ENCODE assay signal across 26 cellular contexts in genomic region chr20:56205350-56205749, GRCh38. TPM values are rescaled to one million over a fixed set of nuclear protein-coding genes. Genes with fewer than 3 reads are reported as not detected.
A peak's percentile ranks its signal among the peaks of the same experiment; 100 is the strongest.
DNase-seq lines count a peak whose midpoint lies in the region; ATAC-seq, FAIRE-seq and TF ChIP-seq lines count a peak whose summit lies in the region.
"Had no signal": no experiment of that assay in that cellular context is flagged by ENCODE, and none has a peak within 500 bp of the region (broad histone marks: within the 10 kb centered on the region; RNA-seq: fewer than 3 reads in every experiment).

No MANE protein-coding gene starts in this region.

- no peaks in the 10 kb centered on the region for H3K36me3 Mint-ChIP-seq in MCF 10A (ENCODE audit: insufficient read depth, unreplicated experiment)
- H3K36me3 Mint-ChIP-seq: CD14-positive monocyte; CD8-positive, alpha-beta memory T cell had no signal

- H3K9me2 ChIP-seq in SK-N-SH: no peaks in the 10 kb centered on the region

- no peak for DNase-seq in MCF 10A (ENCODE audit: unreplicated experiment)
- DNase-seq in bronchial epithelial cell (ENCODE audit: low read depth): peak; percentile 33
- DNase-seq in lower leg skin (ENCODE audit: low spot score in 2 of 2): peak; percentile 20 to 22
- DNase-seq in SK-N-SH: no peak
- DNase-seq in uterus: no peak
- no peak for DNase-seq in pancreas
- DNase-seq in mesenteric fat pad (ENCODE audit: low spot score): no peak
- DNase-seq: 8988T; AML-193; BE2C; CD4-positive, alpha-beta T cell; CD8-positive, alpha-beta memory T cell; DMS 273 treated with DMSO at 0.1 percent for 48 hours; DMS79; EL; GDM1; GM23248; H7; HCEC 1CT had no signal

- H3K27me3 ChIP-seq in bronchial epithelial cell (ENCODE audit: control insufficient read depth, insufficient read depth, low read length): no peaks in the 10 kb centered on the region
- H3K27me3 ChIP-seq in SK-N-SH (ENCODE audit: insufficient read depth): no peaks in the 10 kb centered on the region
- no peaks in the 10 kb centered on the region for H3K27me3 ChIP-seq in uterus
- H3K27me3 ChIP-seq in pancreas: no peaks in the 10 kb centered on the region
- H3K27me3 ChIP-seq: BE2C; BLaER1 treated with 17β-estradiol and CSF1 and Interleukin-3, amounts not matched to agents 10 nM and 100 nM had no signal

- no peak for TF ChIP-seq POLR2A in lower leg skin (IDR thresholded peaks at IDR 0.05)
- no peak for TF ChIP-seq POLR2A in uterus (IDR thresholded peaks at IDR 0.05)

- 41 to 48% methylated on average over 3 of the region's 3 CpGs for whole genome bisulfite sequencing in lower leg skin, 2 donors
- 38% methylated on average over 3 of the region's 3 CpGs for WGBS in SK-N-SH (ENCODE audit: low lambda C conversion rate)
- WGBS in pancreas, 2 donors: 71 to 80% methylated on average over 3 of the region's 3 CpGs

- no peak overlapping the region for H3K4me2 ChIP-seq in SK-N-SH
- H3K4me2 ChIP-seq: BLaER1 treated with 17β-estradiol and CSF1 and Interleukin-3, amounts not matched to agents 10 nM and 100 nM had no signal

- no peak for TF ChIP-seq RAD21 in SK-N-SH (IDR thresholded peaks at IDR 0.05; ENCODE audit: low read length)

- no peak for FAIRE-seq in bronchial epithelial cell (lab: Jason Lieb, UNC)
- no peak for FAIRE-seq in pancreas (lab: Jason Lieb, UNC)
- FAIRE-seq: D721Med, GM12878, GM19239, H1 had no signal

- H3K79me2 ChIP-seq in SK-N-SH (ENCODE audit: insufficient read depth): no peaks in the 10 kb centered on the region

- no peaks in the 10 kb centered on the region for H3F3A ChIP-seq in SK-N-SH (replicated peaks; ENCODE audit: insufficient read depth)

- H3K27ac ChIP-seq in SK-N-SH (ENCODE audit: low read depth in 2 of 2, low read length in 1 of 2) (no peak overlapping the region), uterus (no peak overlapping the region), pancreas (no peak overlapping the region)
- H3K27ac ChIP-seq: BLaER1 treated with 17β-estradiol and CSF1 and Interleukin-3, amounts not matched to agents 10 nM and 100 nM; GM23248 had no signal

- no peaks in the 10 kb centered on the region for H3K4me1 Mint-ChIP-seq in MCF 10A (ENCODE audit: insufficient read depth, unreplicated experiment)
- H3K4me1 Mint-ChIP-seq: CD14-positive monocyte; CD8-positive, alpha-beta memory T cell had no signal

- H3K9me3 Mint-ChIP-seq in MCF 10A (ENCODE audit: unreplicated experiment): peaks cover 7% of the 10 kb centered on the region

- H3K4me1 ChIP-seq in SK-N-SH (ENCODE audit: control insufficient read depth in 1 of 2, insufficient read depth in 2 of 2, low read depth in 1 of 2, low read length in 1 of 2) (no peaks in the 10 kb centered on the region), uterus (no peaks in the 10 kb centered on the region), pancreas (no peaks in the 10 kb centered on the region)
- H3K4me1 ChIP-seq: BE2C had no signal

- no peak for ATAC-seq in pancreas
- ATAC-seq: GM12878 had no signal

- H3K9ac ChIP-seq in SK-N-SH: no peak overlapping the region
- H3K9ac ChIP-seq: BLaER1 treated with 17β-estradiol and CSF1 and Interleukin-3, amounts not matched to agents 10 nM and 100 nM; GM23248 had no signal

- no peak for TF ChIP-seq CTCF in MCF 10A (IDR thresholded peaks at IDR 0.05; ENCODE audit: unreplicated experiment)
- TF ChIP-seq CTCF in bronchial epithelial cell (IDR thresholded peaks at IDR 0.05; ENCODE audit: insufficient read depth, low read length, severe bottlenecking): no peak
- no peak for TF ChIP-seq CTCF in lower leg skin (IDR thresholded peaks at IDR 0.05)
- no peak for TF ChIP-seq CTCF in SK-N-SH (IDR thresholded peaks at IDR 0.05)
- TF ChIP-seq CTCF in uterus (IDR thresholded peaks at IDR 0.05): no peak
- no peak for TF ChIP-seq CTCF in pancreas (IDR thresholded peaks at IDR 0.05)

- BruUV-seq in MCF 10A (replicated peaks; lab: Mats Ljungman, UMichigan): no TSS peak

- intact Hi-C loops in MCF 10A (cut with micrococcal nuclease): no loop called here
- intact Hi-C loops in lower leg skin (cut with DNase I; ENCODE audit: low total_unique reads): no loop called here
- intact Hi-C loops in uterus (cut with DNase I; ENCODE audit: low total_unique reads): no loop called here
- intact Hi-C loops in pancreas (cut with DNase I): no loop called here

- H3K9me3 ChIP-seq in SK-N-SH (no peaks in the 10 kb centered on the region; the same call in 1 of the 2 replicates), uterus (peaks cover 0 to 5% of the 10 kb centered on the region in 2 donors), pancreas (no peaks in the 10 kb centered on the region)

- no peak for TF ChIP-seq EP300 in SK-N-SH (IDR thresholded peaks at IDR 0.05; ENCODE audit: borderline replicate concordance in 1 of 2, low read depth in 1 of 2, low read length in 1 of 2)

- H4K20me1 ChIP-seq in SK-N-SH (ENCODE audit: insufficient read depth): no peaks in the 10 kb centered on the region
- H4K20me1 ChIP-seq: BLaER1 treated with 17β-estradiol and CSF1 and Interleukin-3, amounts not matched to agents 10 nM and 100 nM had no signal

- CTCF ChIA-PET in MCF 10A (lab: Yijun Ruan, JAX): interaction anchor here (0.6 to 7.7 kb wide), 5 partner anchors 12 to 260 kb away, joined by 4 to 89 read pairs (median 50); partner anchors contain the start of gene MC3R
- CTCF ChIA-PET in SK-N-SH (lab: Yijun Ruan, JAX): interaction anchor here (0.7 to 1.9 kb wide), 3 partner anchors 9 to 138 kb away, joined by 3 to 4 read pairs (median 4); no protein-coding TSS in a partner anchor

- peak overlapping the region; percentile 27 for H3K27ac Mint-ChIP-seq in MCF 10A (ENCODE audit: low read depth, unreplicated experiment)
- H3K27ac Mint-ChIP-seq: CD14-positive monocyte; CD4-positive, alpha-beta T cell; CD8-positive, alpha-beta memory T cell had no signal

- H3K27me3 Mint-ChIP-seq in MCF 10A (ENCODE audit: insufficient read depth, unreplicated experiment): no peaks in the 10 kb centered on the region

- H3K4me3 ChIP-seq in bronchial epithelial cell (ENCODE audit: low read depth, low read length): no peak overlapping the region
- no peak overlapping the region for H3K4me3 ChIP-seq in lower leg skin (ENCODE audit: low read depth, poor library complexity, severe bottlenecking)
- H3K4me3 ChIP-seq in SK-N-SH (ENCODE audit: low read depth in 2 of 2, low read length in 1 of 2): no peak overlapping the region
- no peak overlapping the region for H3K4me3 ChIP-seq in uterus
- no peak overlapping the region for H3K4me3 ChIP-seq in pancreas
- H3K4me3 ChIP-seq: BLaER1 treated with 17β-estradiol and CSF1 and Interleukin-3, amounts not matched to agents 10 nM and 100 nM; GM12878; GM23248 had no signal

- no peak overlapping the region for H2AFZ ChIP-seq in SK-N-SH (ENCODE audit: low read depth)
- H2AFZ ChIP-seq: GM23248 had no signal

- POLR2A ChIA-PET in MCF 10A (lab: Yijun Ruan, JAX) (interaction anchor here (0.6 kb wide), 1 partner anchor 144 kb away, joined by 3 read pairs; no protein-coding TSS in a partner anchor), SK-N-SH (lab: Yijun Ruan, JAX) (no interaction called here)

- H3K36me3 ChIP-seq in bronchial epithelial cell (ENCODE audit: control insufficient read depth, insufficient read depth, low read length) (no peaks in the 10 kb centered on the region), SK-N-SH (replicated peaks in 1 of 2; ENCODE audit: control insufficient read depth in 1 of 2, insufficient read depth in 2 of 2, low read length in 1 of 2) (no peaks in the 10 kb centered on the region), uterus (no peaks in the 10 kb centered on the region), pancreas (no peaks in the 10 kb centered on the region)
- H3K36me3 ChIP-seq: BE2C; BLaER1 treated with 17β-estradiol and CSF1 and Interleukin-3, amounts not matched to agents 10 nM and 100 nM had no signal

- no peak overlapping the region for H3K4me3 Mint-ChIP-seq in MCF 10A (ENCODE audit: unreplicated experiment)
- H3K4me3 Mint-ChIP-seq: CD14-positive monocyte; CD4-positive, alpha-beta T cell; CD8-positive, alpha-beta memory T cell had no signal

TF ChIP-seq in SK-N-SH, 30 proteins besides CTCF, POLR2A, EP300 and RAD21 (continues in another document):
- no peak for TF ChIP-seq EZH2phosphoT487 (IDR thresholded peaks at IDR 0.05; ENCODE audit: borderline replicate concordance, low read depth)
- TF ChIP-seq POLR2AphosphoS5 (IDR thresholded peaks at IDR 0.05; ENCODE audit: low read depth, low read length): no peak
- TF ChIP-seq, protein P1, sequence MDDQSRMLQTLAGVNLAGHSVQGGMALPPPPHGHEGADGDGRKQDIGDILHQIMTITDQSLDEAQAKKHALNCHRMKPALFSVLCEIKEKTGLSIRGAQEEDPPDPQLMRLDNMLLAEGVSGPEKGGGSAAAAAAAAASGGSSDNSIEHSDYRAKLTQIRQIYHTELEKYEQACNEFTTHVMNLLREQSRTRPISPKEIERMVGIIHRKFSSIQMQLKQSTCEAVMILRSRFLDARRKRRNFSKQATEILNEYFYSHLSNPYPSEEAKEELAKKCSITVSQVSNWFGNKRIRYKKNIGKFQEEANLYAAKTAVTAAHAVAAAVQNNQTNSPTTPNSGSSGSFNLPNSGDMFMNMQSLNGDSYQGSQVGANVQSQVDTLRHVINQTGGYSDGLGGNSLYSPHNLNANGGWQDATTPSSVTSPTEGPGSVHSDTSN (IDR thresholded peaks at IDR 0.05): no peak
- TF ChIP-seq SIN3A (IDR thresholded peaks at IDR 0.05; ENCODE audit: borderline replicate concordance, low read depth, low read length): no peak
- TF ChIP-seq GABPA (IDR thresholded peaks at IDR 0.05; ENCODE audit: low read depth): no peak
- no peak for TF ChIP-seq JUND (IDR thresholded peaks at IDR 0.05)
- no peak for TF ChIP-seq NRF1 (IDR thresholded peaks at IDR 0.05; ENCODE audit: low read depth, low read length)
- no peak for TF ChIP-seq ELF1 (IDR thresholded peaks at IDR 0.05)
- TF ChIP-seq MAX (IDR thresholded peaks at IDR 0.05; ENCODE audit: low read depth): no peak
- no peak for TF ChIP-seq TAF1 (IDR thresholded peaks at IDR 0.05; ENCODE audit: borderline replicate concordance, low read depth, low read length)
- no peak for TF ChIP-seq SMC3 (IDR thresholded peaks at IDR 0.05; ENCODE audit: low read depth, low read length)
- no peak for TF ChIP-seq TCF12 (IDR thresholded peaks at IDR 0.05)
- TF ChIP-seq RCOR1 (IDR thresholded peaks at IDR 0.05; ENCODE audit: low read length): no peak

RNA-seq across cellular contexts. Expression of gene MC3R, which starts 43.2 kb away (rescaled TPM):
- total RNA-seq in MCF 10A (2022): not detected in 2 replicates
- not detected in 2 replicates for total RNA-seq in bronchial epithelial cell
- total RNA-seq in lower leg skin: not detected
- not detected in 2 replicates for polyA plus RNA-seq in SK-N-SH (2012; rRNA removed)
- not detected in 2 replicates for polyA plus RNA-seq in SK-N-SH (2012; cell fraction: cytosol; rRNA removed)
- not detected in 2 replicates for polyA plus RNA-seq in SK-N-SH (2012; cell fraction: nucleus; rRNA removed)
- total RNA-seq in uterus: not detected
- total RNA-seq in pancreas: not detected
- not detected for polyA plus RNA-seq in pancreas
- not detected for total RNA-seq in mesenteric fat pad
- total RNA-seq: CD4-positive, alpha-beta T cell; CD8-positive, alpha-beta memory T cell; GM12878; GM23248; H1; H7 had no signal
- polyA plus RNA-seq: AG04450; CD14-positive monocyte; CD8-positive, alpha-beta memory T cell; GM12878; GM23248; H1 had no signal

Comparison
In these comparisons a context has a peak if more than half of its experiments do, and no peak if none do; other contexts are left out.
1. DNase-seq: peak in bronchial epithelial cell (single experiment) and lower leg skin (2 of 2); none in MCF 10A (single experiment), SK-N-SH (single experiment), uterus (0 of 2), pancreas (0 of 6) and mesenteric fat pad (single experiment).